Comparison of ENCODE assay signal across 9 cellular contexts in genomic region chr14:67166450-67166853, GRCh38. TPM values are rescaled to one million over a fixed set of nuclear protein-coding genes. Genes with fewer than 3 reads are reported as not detected.
DNase-seq lines count a peak whose midpoint lies in the region; ATAC-seq and TF ChIP-seq lines count a peak whose summit lies in the region.
"Had no signal": no experiment of that assay in that cellular context is flagged by ENCODE, and none has a peak within 500 bp of the region (broad histone marks: within the 10 kb centered on the region; RNA-seq: fewer than 3 reads in every experiment).

No MANE protein-coding gene starts in this region.

- no peak overlapping the region for H3K4me3 Mint-ChIP-seq in Calu3 (ENCODE audit: low read depth, unreplicated experiment)

- H3K27me3 ChIP-seq in SJCRH30, result no peaks in the 10 kb centered on the region

- H3K9me3 ChIP-seq in SJCRH30 (replicated peaks), result no peaks in the 10 kb centered on the region

- ATAC-seq in HG02870 (IDR thresholded peaks at IDR 0.05; ENCODE audit: unreplicated experiment) (no peak), GM21723 (IDR thresholded peaks at IDR 0.05; ENCODE audit: unreplicated experiment) (no peak)

- H3K27ac ChIP-seq in SJCRH30, result no peak overlapping the region

- no TSS peak for BruUV-seq in Calu3 (replicated peaks; lab: Mats Ljungman, UMichigan)

- CTCF ChIA-PET in Calu3 (lab: Charles Lee), result interaction anchor here (3.3 kb wide), 1 partner anchor 120 kb away, joined by 26 read pairs; no protein-coding TSS in a partner anchor

- peak; percentile 50 for TF ChIP-seq CTCF in Calu3 (IDR thresholded peaks at IDR 0.05; ENCODE audit: unreplicated experiment)

- H3K4me1 Mint-ChIP-seq in Calu3 (ENCODE audit: low read depth, unreplicated experiment), result peaks cover 9% of the 10 kb centered on the region

- 0 out of 2 replicates have a peak, but pooled peaks cover 3% of the 10 kb centered on the region for H3K36me3 ChIP-seq in SJCRH30

- H3K36me3 Mint-ChIP-seq in Calu3 (ENCODE audit: insufficient read depth, unreplicated experiment), result no peaks in the 10 kb centered on the region

- H3K9me3 Mint-ChIP-seq in Calu3 (ENCODE audit: low read depth, unreplicated experiment), result no peaks in the 10 kb centered on the region

- H3K27me3 Mint-ChIP-seq in Calu3 (ENCODE audit: unreplicated experiment), result no peaks in the 10 kb centered on the region

- H3K4me3 ChIP-seq in SJCRH30, result no peak overlapping the region

- intact Hi-C loops in Calu3 (cut with micrococcal nuclease; ENCODE audit: unreplicated experiment), result loop anchor here (1.0 to 5.0 kb wide), 3 partner anchors 76 to 170 kb away; partner anchors contain the start of gene PALS1

- DNase-seq in Calu3 (peak; percentile 51), HK-2 (ENCODE audit: unreplicated experiment) (peak; percentile 9), SJCRH30 (peak; percentile 12 to 58), dedifferentiated amniotic fluid mesenchymal stem cell (ENCODE audit: extremely low spot score) (peak; percentile 49), mucosa of gallbladder (ENCODE audit: low spot score) (peak; percentile 21), NCI-H2107 (lab: John Stamatoyannopoulos, UW) (no peak)

- no peak overlapping the region for H3K27ac Mint-ChIP-seq in Calu3 (ENCODE audit: unreplicated experiment)

- no peaks in the 10 kb centered on the region for H3K4me1 ChIP-seq in SJCRH30

RNA-seq across cellular contexts. Expression of gene GARIN2, which starts 22.8 kb away (rescaled TPM):
- 0.20 and 0.78 TPM in 2 replicates for total RNA-seq in Calu3 (2022)
- not detected in 2 replicates for total RNA-seq in SJCRH30 (2014; rRNA removed; shearing (Covaris generic))
- total RNA-seq in mucosa of gallbladder, result 0.17 TPM
- total RNA-seq: skeletal muscle tissue had no signal
